ENCODE assay signal across 8 cellular contexts in the genomic region with DNA sequence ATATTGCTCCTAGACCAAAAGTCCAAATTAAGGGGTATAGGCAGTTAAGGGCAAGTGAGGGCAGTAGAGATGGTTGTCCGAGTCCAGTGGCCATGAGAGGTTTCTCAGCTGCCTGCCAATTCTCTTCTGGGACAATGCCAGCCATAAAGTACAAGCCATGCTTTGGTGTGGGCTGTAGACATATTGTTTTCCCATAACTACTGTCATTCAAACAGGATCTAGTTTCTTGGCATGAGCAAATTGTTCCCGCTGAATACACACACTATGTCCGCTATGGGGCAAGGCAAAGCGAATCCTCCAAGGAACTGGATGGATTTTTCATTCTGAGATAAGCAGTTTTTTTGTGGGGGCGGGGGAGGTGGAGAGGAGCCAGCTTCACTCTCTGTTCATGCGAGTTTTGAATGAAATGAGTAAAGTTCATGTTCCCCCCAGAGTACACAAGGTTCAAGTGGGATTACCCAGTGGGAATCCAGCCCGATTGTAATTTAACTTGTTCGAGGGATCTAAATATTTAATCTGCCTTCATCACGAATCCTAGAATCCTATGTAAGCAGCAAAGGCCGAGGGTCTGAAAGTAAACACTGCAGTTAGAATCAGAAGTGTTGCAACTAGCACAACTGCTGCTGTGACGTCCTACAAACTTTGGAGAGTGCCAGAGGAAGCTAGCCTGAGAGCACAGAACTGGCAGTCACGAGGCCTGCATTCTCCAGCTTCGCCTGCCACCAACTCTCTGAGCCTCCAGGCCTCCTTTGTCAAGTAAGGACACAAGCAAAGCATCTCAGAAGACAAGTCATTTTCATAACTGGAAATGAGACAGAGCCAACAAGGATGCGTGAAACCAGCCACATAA.
DNase-seq lines count a peak whose midpoint lies in the region; ATAC-seq and TF ChIP-seq lines count a peak whose summit lies in the region.

No MANE protein-coding gene starts in this region.

- ATAC-seq in HG03520 (IDR thresholded peaks at IDR 0.05; ENCODE audit: unreplicated experiment) (no peak), GM21528 (IDR thresholded peaks at IDR 0.05; ENCODE audit: low FRiP score, unreplicated experiment) (no peak), GM21381 (IDR thresholded peaks at IDR 0.05; ENCODE audit: unreplicated experiment) (no peak)

- no peaks in the 10 kb centered on the region for H3K9me3 ChIP-seq in liver (ENCODE audit: control insufficient read depth in 4 of 4, low read length in 3 of 4)

- H3K27ac ChIP-seq in liver (ENCODE audit: low read depth in 1 of 2, low read length in 2 of 2) = peak overlapping the region; percentile 84 to 91

- H3K4me3 ChIP-seq in cardiac fibroblast (replicated peaks in 1 of 2; ENCODE audit: low read depth in 2 of 2, low read length in 2 of 2) (no peak overlapping the region), liver (ENCODE audit: low read depth in 1 of 3, low read length in 3 of 3) (no peak overlapping the region)

- H3K4me1 ChIP-seq in liver (ENCODE audit: control insufficient read depth in 4 of 4, insufficient read depth in 4 of 4, low read length in 3 of 4) = peaks cover 8 to 37% (median 25%) of the 10 kb centered on the region in 4 donors

- TF ChIP-seq POLR2A in erythroblast (IDR thresholded peaks at IDR 0.05; ENCODE audit: low read length) = no peak

- DNase-seq in NCI-H1092 (lab: John Stamatoyannopoulos, UW) (peak; percentile 3), cardiac fibroblast (ENCODE audit: low read depth in 2 of 2) (peak; percentile 93 to 99), stromal cell of bone marrow (ENCODE audit: low read depth) (peak; percentile 71), erythroblast (lab: John Stamatoyannopoulos, UW) (no peak)

- no peaks in the 10 kb centered on the region for H3K36me3 ChIP-seq in liver (ENCODE audit: control insufficient read depth in 4 of 4, insufficient read depth in 3 of 4, low read depth in 1 of 4, low read length in 3 of 4)

- peak overlapping the region in 1 of 2 donors; percentile 67 for H3K9ac ChIP-seq in liver (ENCODE audit: low read depth in 1 of 2, low read length in 2 of 2)

- no peak for TF ChIP-seq CTCF in cardiac fibroblast (IDR thresholded peaks at IDR 0.05; ENCODE audit: low read depth, low read length)
- no peak for TF ChIP-seq CTCF in liver (IDR thresholded peaks at IDR 0.05; ENCODE audit: low read depth, low read length, missing input control)

- 33% methylated on average over 14 of the region's 14 CpGs for whole genome bisulfite sequencing in liver

- TF ChIP-seq RAD21 in liver (IDR thresholded peaks at IDR 0.05) = peak; percentile 47 to 60

- no peaks in the 10 kb centered on the region for H3K27me3 ChIP-seq in liver (ENCODE audit: control insufficient read depth in 4 of 4, insufficient read depth in 4 of 4, low read length in 3 of 4)

TF ChIP-seq in liver, 16 proteins besides CTCF, POLR2A, EP300 and RAD21:
- TF ChIP-seq HNF4A (conservative IDR thresholded peaks at IDR 0.05) (peak; percentile 69 to 83), TAF1 (conservative IDR thresholded peaks at IDR 0.05) (peak; percentile 33), FOXA1 (IDR thresholded peaks at IDR 0.05) (peak; percentile 97), HNF4G (IDR thresholded peaks at IDR 0.05) (peak; percentile 41), YY1 (IDR thresholded peaks at IDR 0.05) (peak; percentile 89), EGR1 (IDR thresholded peaks at IDR 0.05; ENCODE audit: low read depth in 2 of 2) (peak; percentile 51 to 89), FOXA2 (IDR thresholded peaks at IDR 0.05) (peak; percentile 96), JUND (IDR thresholded peaks at IDR 0.05) (peak; percentile 57 to 79), GABPA (IDR thresholded peaks at IDR 0.05 in 1 of 2, conservative IDR thresholded peaks at IDR 0.05 in 1 of 2) (no peak), RXRA (IDR thresholded peaks at IDR 0.05) (peak; percentile 82 to 83), MAX (IDR thresholded peaks at IDR 0.05) (peak; percentile 50), SP1 (IDR thresholded peaks at IDR 0.05) (peak; percentile 91), NR2F2 (IDR thresholded peaks at IDR 0.05) (peak; percentile 60), ZBTB33 (IDR thresholded peaks at IDR 0.05) (peak; percentile 67)
- TF ChIP-seq, protein P1, sequence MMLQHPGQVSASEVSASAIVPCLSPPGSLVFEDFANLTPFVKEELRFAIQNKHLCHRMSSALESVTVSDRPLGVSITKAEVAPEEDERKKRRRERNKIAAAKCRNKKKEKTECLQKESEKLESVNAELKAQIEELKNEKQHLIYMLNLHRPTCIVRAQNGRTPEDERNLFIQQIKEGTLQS (IDR thresholded peaks at IDR 0.05) = peak; percentile 15
- TF ChIP-seq, protein P2, sequence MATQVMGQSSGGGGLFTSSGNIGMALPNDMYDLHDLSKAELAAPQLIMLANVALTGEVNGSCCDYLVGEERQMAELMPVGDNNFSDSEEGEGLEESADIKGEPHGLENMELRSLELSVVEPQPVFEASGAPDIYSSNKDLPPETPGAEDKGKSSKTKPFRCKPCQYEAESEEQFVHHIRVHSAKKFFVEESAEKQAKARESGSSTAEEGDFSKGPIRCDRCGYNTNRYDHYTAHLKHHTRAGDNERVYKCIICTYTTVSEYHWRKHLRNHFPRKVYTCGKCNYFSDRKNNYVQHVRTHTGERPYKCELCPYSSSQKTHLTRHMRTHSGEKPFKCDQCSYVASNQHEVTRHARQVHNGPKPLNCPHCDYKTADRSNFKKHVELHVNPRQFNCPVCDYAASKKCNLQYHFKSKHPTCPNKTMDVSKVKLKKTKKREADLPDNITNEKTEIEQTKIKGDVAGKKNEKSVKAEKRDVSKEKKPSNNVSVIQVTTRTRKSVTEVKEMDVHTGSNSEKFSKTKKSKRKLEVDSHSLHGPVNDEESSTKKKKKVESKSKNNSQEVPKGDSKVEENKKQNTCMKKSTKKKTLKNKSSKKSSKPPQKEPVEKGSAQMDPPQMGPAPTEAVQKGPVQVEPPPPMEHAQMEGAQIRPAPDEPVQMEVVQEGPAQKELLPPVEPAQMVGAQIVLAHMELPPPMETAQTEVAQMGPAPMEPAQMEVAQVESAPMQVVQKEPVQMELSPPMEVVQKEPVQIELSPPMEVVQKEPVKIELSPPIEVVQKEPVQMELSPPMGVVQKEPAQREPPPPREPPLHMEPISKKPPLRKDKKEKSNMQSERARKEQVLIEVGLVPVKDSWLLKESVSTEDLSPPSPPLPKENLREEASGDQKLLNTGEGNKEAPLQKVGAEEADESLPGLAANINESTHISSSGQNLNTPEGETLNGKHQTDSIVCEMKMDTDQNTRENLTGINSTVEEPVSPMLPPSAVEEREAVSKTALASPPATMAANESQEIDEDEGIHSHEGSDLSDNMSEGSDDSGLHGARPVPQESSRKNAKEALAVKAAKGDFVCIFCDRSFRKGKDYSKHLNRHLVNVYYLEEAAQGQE (IDR thresholded peaks at IDR 0.05) = peak; percentile 31

Comparison
In these comparisons a context has a peak if more than half of its experiments do, and no peak if none do; other contexts are left out.
1. DNase-seq: peak in NCI-H1092 (single experiment), cardiac fibroblast (2 of 2) and stromal cell of bone marrow (single experiment); none in erythroblast (0 of 2).